In the genomic region with DNA sequence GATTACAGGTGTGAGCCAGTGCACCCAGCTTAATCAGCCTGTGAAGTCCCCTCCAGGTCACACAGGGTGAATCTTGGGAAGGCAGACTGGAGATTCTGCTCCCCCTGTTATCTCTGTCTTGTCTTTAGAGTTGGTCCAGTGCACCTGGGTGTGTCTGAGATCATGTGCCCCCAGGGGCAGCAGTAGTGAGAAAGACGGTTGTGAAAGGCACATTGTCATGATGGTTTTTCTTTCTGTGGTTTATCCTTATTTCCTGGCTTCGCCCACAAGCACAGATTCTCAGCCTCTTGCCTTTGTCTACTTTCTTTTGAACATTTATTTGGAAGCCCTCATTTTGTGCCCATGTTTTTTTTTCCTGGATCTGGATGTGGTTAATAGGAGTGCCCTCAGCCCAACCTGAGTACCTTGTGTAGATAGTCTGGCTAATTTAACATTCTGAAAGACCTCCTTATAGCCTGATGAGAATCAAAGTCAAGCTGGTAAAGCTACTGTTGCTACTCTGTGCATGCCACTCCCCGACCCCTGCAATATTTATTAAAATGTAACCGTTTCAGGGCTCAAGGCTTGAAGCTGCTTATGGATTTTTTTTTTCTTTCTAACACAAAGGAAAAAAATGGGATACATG, we compare ENCODE assay signal across 1 cellular context.
TF ChIP-seq lines count a peak whose summit lies in the region.

No MANE protein-coding gene starts in this region.

TF ChIP-seq in GM23338, 12 proteins besides CTCF, POLR2A, EP300 and RAD21 (continued from another document):
- TF ChIP-seq, protein P1, sequence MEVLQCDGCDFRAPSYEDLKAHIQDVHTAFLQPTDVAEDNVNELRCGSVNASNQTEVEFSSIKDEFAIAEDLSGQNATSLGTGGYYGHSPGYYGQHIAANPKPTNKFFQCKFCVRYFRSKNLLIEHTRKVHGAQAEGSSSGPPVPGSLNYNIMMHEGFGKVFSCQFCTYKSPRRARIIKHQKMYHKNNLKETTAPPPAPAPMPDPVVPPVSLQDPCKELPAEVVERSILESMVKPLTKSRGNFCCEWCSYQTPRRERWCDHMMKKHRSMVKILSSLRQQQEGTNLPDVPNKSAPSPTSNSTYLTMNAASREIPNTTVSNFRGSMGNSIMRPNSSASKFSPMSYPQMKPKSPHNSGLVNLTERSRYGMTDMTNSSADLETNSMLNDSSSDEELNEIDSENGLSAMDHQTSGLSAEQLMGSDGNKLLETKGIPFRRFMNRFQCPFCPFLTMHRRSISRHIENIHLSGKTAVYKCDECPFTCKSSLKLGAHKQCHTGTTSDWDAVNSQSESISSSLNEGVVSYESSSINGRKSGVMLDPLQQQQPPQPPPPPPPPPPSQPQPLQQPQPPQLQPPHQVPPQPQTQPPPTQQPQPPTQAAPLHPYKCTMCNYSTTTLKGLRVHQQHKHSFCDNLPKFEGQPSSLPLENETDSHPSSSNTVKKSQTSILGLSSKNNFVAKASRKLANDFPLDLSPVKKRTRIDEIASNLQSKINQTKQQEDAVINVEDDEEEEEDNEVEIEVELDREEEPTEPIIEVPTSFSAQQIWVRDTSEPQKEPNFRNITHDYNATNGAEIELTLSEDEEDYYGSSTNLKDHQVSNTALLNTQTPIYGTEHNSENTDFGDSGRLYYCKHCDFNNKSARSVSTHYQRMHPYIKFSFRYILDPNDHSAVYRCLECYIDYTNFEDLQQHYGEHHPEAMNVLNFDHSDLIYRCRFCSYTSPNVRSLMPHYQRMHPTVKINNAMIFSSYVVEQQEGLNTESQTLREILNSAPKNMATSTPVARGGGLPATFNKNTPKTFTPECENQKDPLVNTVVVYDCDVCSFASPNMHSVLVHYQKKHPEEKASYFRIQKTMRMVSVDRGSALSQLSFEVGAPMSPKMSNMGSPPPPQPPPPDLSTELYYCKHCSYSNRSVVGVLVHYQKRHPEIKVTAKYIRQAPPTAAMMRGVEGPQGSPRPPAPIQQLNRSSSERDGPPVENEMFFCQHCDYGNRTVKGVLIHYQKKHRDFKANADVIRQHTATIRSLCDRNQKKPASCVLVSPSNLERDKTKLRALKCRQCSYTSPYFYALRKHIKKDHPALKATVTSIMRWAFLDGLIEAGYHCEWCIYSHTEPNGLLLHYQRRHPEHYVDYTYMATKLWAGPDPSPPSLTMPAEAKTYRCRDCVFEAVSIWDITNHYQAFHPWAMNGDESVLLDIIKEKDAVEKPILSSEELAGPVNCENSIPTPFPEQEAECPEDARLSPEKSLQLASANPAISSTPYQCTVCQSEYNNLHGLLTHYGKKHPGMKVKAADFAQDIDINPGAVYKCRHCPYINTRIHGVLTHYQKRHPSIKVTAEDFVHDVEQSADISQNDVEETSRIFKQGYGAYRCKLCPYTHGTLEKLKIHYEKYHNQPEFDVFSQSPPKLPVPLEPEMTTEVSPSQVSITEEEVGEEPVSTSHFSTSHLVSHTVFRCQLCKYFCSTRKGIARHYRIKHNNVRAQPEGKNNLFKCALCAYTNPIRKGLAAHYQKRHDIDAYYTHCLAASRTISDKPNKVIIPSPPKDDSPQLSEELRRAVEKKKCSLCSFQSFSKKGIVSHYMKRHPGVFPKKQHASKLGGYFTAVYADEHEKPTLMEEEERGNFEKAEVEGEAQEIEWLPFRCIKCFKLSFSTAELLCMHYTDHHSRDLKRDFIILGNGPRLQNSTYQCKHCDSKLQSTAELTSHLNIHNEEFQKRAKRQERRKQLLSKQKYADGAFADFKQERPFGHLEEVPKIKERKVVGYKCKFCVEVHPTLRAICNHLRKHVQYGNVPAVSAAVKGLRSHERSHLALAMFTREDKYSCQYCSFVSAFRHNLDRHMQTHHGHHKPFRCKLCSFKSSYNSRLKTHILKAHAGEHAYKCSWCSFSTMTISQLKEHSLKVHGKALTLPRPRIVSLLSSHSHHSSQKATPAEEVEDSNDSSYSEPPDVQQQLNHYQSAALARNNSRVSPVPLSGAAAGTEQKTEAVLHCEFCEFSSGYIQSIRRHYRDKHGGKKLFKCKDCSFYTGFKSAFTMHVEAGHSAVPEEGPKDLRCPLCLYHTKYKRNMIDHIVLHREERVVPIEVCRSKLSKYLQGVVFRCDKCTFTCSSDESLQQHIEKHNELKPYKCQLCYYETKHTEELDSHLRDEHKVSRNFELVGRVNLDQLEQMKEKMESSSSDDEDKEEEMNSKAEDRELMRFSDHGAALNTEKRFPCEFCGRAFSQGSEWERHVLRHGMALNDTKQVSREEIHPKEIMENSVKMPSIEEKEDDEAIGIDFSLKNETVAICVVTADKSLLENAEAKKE (CRISPR knock-in tag; IDR thresholded peaks at IDR 0.05), result no peak
- no peak for TF ChIP-seq ZNF331 (CRISPR knock-in tag; IDR thresholded peaks at IDR 0.05; ENCODE audit: low read depth)
- no peak for TF ChIP-seq ZNF114 (CRISPR knock-in tag; IDR thresholded peaks at IDR 0.05)
- no peak for TF ChIP-seq CREB1 (CRISPR knock-in tag; IDR thresholded peaks at IDR 0.05; ENCODE audit: low read depth)
